ENCODE assay signal across 2 cellular contexts in genomic region chr1:172460177-172460576, GRCh38.
A peak's percentile ranks its signal among the peaks of the same experiment; 100 is the strongest.
TF ChIP-seq lines count a peak whose summit lies in the region.

No MANE protein-coding gene starts in this region.

TF ChIP-seq in A549, 52 proteins besides CTCF, POLR2A, EP300 and RAD21:
- TF ChIP-seq FOSB (CRISPR knock-in tag; IDR thresholded peaks at IDR 0.05) (no peak), CEBPB (IDR thresholded peaks at IDR 0.05) (peak; percentile 65 to 68), GATA3 (IDR thresholded peaks at IDR 0.05; ENCODE audit: borderline replicate concordance) (peak; percentile 67), POLR2AphosphoS2 (conservative IDR thresholded peaks at IDR 0.05; ENCODE audit: low read length) (no peak), ZNF302 (CRISPR knock-in tag; IDR thresholded peaks at IDR 0.05) (no peak), FOSL2 (IDR thresholded peaks at IDR 0.05) (peak; percentile 65), FOSL2 (CRISPR knock-in tag; IDR thresholded peaks at IDR 0.05) (peak; percentile 55), SREBF2 (IDR thresholded peaks at IDR 0.05) (no peak), JUNB (IDR thresholded peaks at IDR 0.05) (peak; percentile 73), SMC3 (IDR thresholded peaks at IDR 0.05) (0 out of 3 replicates have a peak, but pooled peaks have one; percentile 8), BCL3 (IDR thresholded peaks at IDR 0.05) (no peak), USF2 (IDR thresholded peaks at IDR 0.05) (no peak), HOXB13 (CRISPR knock-in tag; IDR thresholded peaks at IDR 0.05; ENCODE audit: low read depth) (no peak), NR3C1 (IDR thresholded peaks at IDR 0.05) (no peak), NFE2L2 (conservative IDR thresholded peaks at IDR 0.05; ENCODE audit: low read length) (no peak), CHD4 (IDR thresholded peaks at IDR 0.05; ENCODE audit: borderline replicate concordance) (no peak)

TF ChIP-seq in K562, 482 proteins besides CTCF, POLR2A, EP300 and RAD21:
- TF ChIP-seq ATF3 (IDR thresholded peaks at IDR 0.05), result peak; percentile 24; the same call in 1 of the 2 replicates
- no peak for TF ChIP-seq ATF3 (CRISPR knock-in tag; conservative IDR thresholded peaks at IDR 0.05)
- no peak for TF ChIP-seq USF1 (CRISPR knock-in tag; IDR thresholded peaks at IDR 0.05)
- TF ChIP-seq MEIS2 (IDR thresholded peaks at IDR 0.05; ENCODE audit: partially characterized antibody), result peak; percentile 61
- TF ChIP-seq PHF8 (IDR thresholded peaks at IDR 0.05; ENCODE audit: borderline replicate concordance, low read length), result no peak
- TF ChIP-seq E2F1 (CRISPR knock-in tag; IDR thresholded peaks at IDR 0.05), result no peak
- TF ChIP-seq FOSL1 (tag; conservative IDR thresholded peaks at IDR 0.05), result peak; percentile 55
- no peak for TF ChIP-seq CREBBP (IDR thresholded peaks at IDR 0.05; ENCODE audit: low read depth, low read length)
- no peak for TF ChIP-seq CEBPG (CRISPR knock-in tag; IDR thresholded peaks at IDR 0.05)
- peak in 1 of 2 experiments; percentile 76; a peak in 2 of 4 replicates for TF ChIP-seq CEBPG (tag; conservative IDR thresholded peaks at IDR 0.05 in 1 of 2, IDR thresholded peaks at IDR 0.05 in 1 of 2)
- TF ChIP-seq FOXA3 (CRISPR knock-in tag; conservative IDR thresholded peaks at IDR 0.05 in 1 of 2, IDR thresholded peaks at IDR 0.05 in 1 of 2), result 0 out of 4 replicates have a peak, but pooled peaks of 1 of the 2 experiments have one; percentile 26
